In genomic region chr9:109229682-109230081, GRCh38 we compare ENCODE assay signal across 19 cellular contexts.
DNase-seq lines count a peak whose midpoint lies in the region; ATAC-seq lines count a peak whose summit lies in the region.
"Had no signal": no experiment of that assay in that cellular context is flagged by ENCODE, and none has a peak within 500 bp of the region (broad histone marks: within the 10 kb centered on the region; RNA-seq: fewer than 3 reads in every experiment).

No MANE protein-coding gene starts in this region.

- H2AFZ ChIP-seq in trophoblast cell (ENCODE audit: insufficient read depth, low read length, poor library complexity): no peak overlapping the region

- no peaks in the 10 kb centered on the region for H3K36me3 ChIP-seq in trophoblast cell (ENCODE audit: control insufficient read depth in 1 of 2, insufficient read depth in 2 of 2, low read length in 2 of 2)
- H3K36me3 ChIP-seq: BLaER1, HAP-1 had no signal

- H2AK5ac ChIP-seq in trophoblast cell (ENCODE audit: low read length): no peak overlapping the region

- H2BK5ac ChIP-seq in trophoblast cell (ENCODE audit: low read depth, low read length, poor library complexity): no peak overlapping the region

- in situ Hi-C loops in G401 (cut with HindIII; ENCODE audit: low sequenced_read_pairs): no loop called here

- no peak overlapping the region for H3K18ac ChIP-seq in trophoblast cell (ENCODE audit: low read length)

- no peak overlapping the region for H4K8ac ChIP-seq in trophoblast cell (ENCODE audit: low read depth, low read length)

- no peak overlapping the region for H4K12ac ChIP-seq in trophoblast cell (ENCODE audit: low read depth, low read length)

- no peak overlapping the region for H3K9ac ChIP-seq in trophoblast cell (ENCODE audit: low read length)
- H3K9ac ChIP-seq: BLaER1 had no signal

- no peak overlapping the region for H3K4me2 ChIP-seq in trophoblast cell (ENCODE audit: low read length)
- H3K4me2 ChIP-seq: BLaER1 had no signal

- no peak overlapping the region for H3K4ac ChIP-seq in trophoblast cell (ENCODE audit: low read depth, low read length)

- H3K4me3 ChIP-seq in trophoblast cell (ENCODE audit: low read depth, low read length): peak overlapping the region; percentile 21
- H3K4me3 ChIP-seq: BLaER1, HAP-1 had no signal

- DNase-seq in DMS 273 (lab: John Stamatoyannopoulos, UW; ENCODE audit: unreplicated experiment) (peak; percentile 29), DMS 273 treated with DMSO at 0.1 percent for 48 hours (lab: John Stamatoyannopoulos, UW) (no peak), G401 (ENCODE audit: low spot score) (peak; percentile 25), cerebellar cortex (ENCODE audit: low spot score) (peak; percentile 16), trophoblast cell (no peak), activated gamma-delta T cell (lab: John Stamatoyannopoulos, UW) (no peak)
- DNase-seq: Caco-2; CD4-positive, CD25-positive, alpha-beta regulatory T cell; CD8-positive, alpha-beta T cell; DMS53; DMS79 treated with DMSO at 0.1 percent for 48 hours; GOT3; HFFc6 had no signal

- ATAC-seq in GM21381 (IDR thresholded peaks at IDR 0.05; ENCODE audit: unreplicated experiment) (no peak), GM21526 (IDR thresholded peaks at IDR 0.05; ENCODE audit: low FRiP score, unreplicated experiment) (no peak)
- ATAC-seq: CD8-positive, alpha-beta T cell had no signal

- WGBS in trophoblast cell (ENCODE audit: extremely low coverage, insufficient coverage, insufficient read length): no CpG with 5 or more reads among the region's 3 CpGs

- no peak overlapping the region for H2BK120ac ChIP-seq in trophoblast cell (ENCODE audit: insufficient read depth, low read length, poor library complexity)

- H3K14ac ChIP-seq in trophoblast cell (ENCODE audit: low read length): no peak overlapping the region

- H3K9me3 ChIP-seq in trophoblast cell (ENCODE audit: insufficient read depth, low read depth, low read length): no peaks in the 10 kb centered on the region
- H3K9me3 ChIP-seq: BLaER1, Caco-2, HAP-1 had no signal

- no peak overlapping the region for H2BK12ac ChIP-seq in trophoblast cell (ENCODE audit: low read length)

- no peak overlapping the region for H4K91ac ChIP-seq in trophoblast cell (ENCODE audit: low read depth, low read length)

- H3K27me3 ChIP-seq in trophoblast cell (ENCODE audit: insufficient read depth, low read length): no peaks in the 10 kb centered on the region
- H3K27me3 ChIP-seq: BLaER1 had no signal

- H3K27ac ChIP-seq in trophoblast cell (ENCODE audit: low read depth, low read length): no peak overlapping the region
- H3K27ac ChIP-seq: 22Rv1, BLaER1, C4-2B had no signal

- no peak overlapping the region for H3K23ac ChIP-seq in trophoblast cell (ENCODE audit: low read length)

- no peaks in the 10 kb centered on the region for H3K4me1 ChIP-seq in trophoblast cell (ENCODE audit: control insufficient read depth in 1 of 2, insufficient read depth in 2 of 2, low read length in 2 of 2)

- no peaks in the 10 kb centered on the region for H3K79me2 ChIP-seq in trophoblast cell (ENCODE audit: control insufficient read depth, insufficient read depth, low read length, poor library complexity)

- H3K79me1 ChIP-seq in trophoblast cell (ENCODE audit: low read length): no peaks in the 10 kb centered on the region

Comparison
In these comparisons a context has a peak if more than half of its experiments do, and no peak if none do; other contexts are left out.
1. DNase-seq: peak in DMS 273 (single experiment), G401 (single experiment) and cerebellar cortex (single experiment); none in DMS 273 treated with DMSO at 0.1 percent for 48 hours (single experiment), trophoblast cell (0 of 2) and activated gamma-delta T cell (single experiment).